8 cellular contexts compared by ENCODE assay signal in genomic region chr16:30096105-30096861, GRCh38. TPM values are rescaled to one million over a fixed set of nuclear protein-coding genes. Genes with fewer than 3 reads are reported as not detected.
A peak's percentile ranks its signal among the peaks of the same experiment; 100 is the strongest.
DNase-seq lines count a peak whose midpoint lies in the region; ATAC-seq and TF ChIP-seq lines count a peak whose summit lies in the region.

YPEL3 (minus strand) TSS chr16:30096213; CDS start chr16:30095482, 731 bp downstream.

- H3K4me3 ChIP-seq in HEK293 (ENCODE audit: low read depth, low read length) (peak within 1 kb of the TSS; percentile 58), WERI-Rb-1 (ENCODE audit: low read depth, low read length) (peak within 1 kb of the TSS; percentile 54), iPS-11a (ENCODE audit: low read depth, low read length) (peak within 1 kb of the TSS; percentile 49), gastrocnemius medialis (peak within 1 kb of the TSS; percentile 74 to 87 (median 82))

- H3K27me3 ChIP-seq in WERI-Rb-1 (ENCODE audit: insufficient read depth, low read depth, severe bottlenecking): no peaks in the 10 kb centered on the region
- no peaks in the 10 kb centered on the region for H3K27me3 ChIP-seq in gastrocnemius medialis

- ATAC-seq in gastrocnemius medialis: peak; percentile 72 to 74
- ATAC-seq in GM21786 (IDR thresholded peaks at IDR 0.05; ENCODE audit: unreplicated experiment): no peak

- peak within 1 kb of the TSS; percentile 11; the same call in 1 of the 2 replicates for H3K27ac ChIP-seq in HEK293 (ENCODE audit: extremely low read depth, low read depth, low read length)
- H3K27ac ChIP-seq in WERI-Rb-1: peak within 1 kb of the TSS; percentile 86
- H3K27ac ChIP-seq in gastrocnemius medialis: peak within 1 kb of the TSS; percentile 89 to 99 (median 96)

- DNase-seq in DMS53 treated with DMSO at 0.1 percent for 48 hours (lab: John Stamatoyannopoulos, UW; ENCODE audit: unreplicated experiment) (peak; percentile 56), NCI-H2029 treated with DMSO at 0.1 percent for 48 hours (lab: John Stamatoyannopoulos, UW) (peak; percentile 36), WERI-Rb-1 (peak; percentile 89), brain pericyte (ENCODE audit: low read depth, low spot score) (peak; percentile 61), gastrocnemius medialis (peak; percentile 91 to 94)

- in situ Hi-C loops in gastrocnemius medialis (cut with MboI; ENCODE audit: low sequenced_read_pairs in 4 of 4): loop anchor here in 1 of 4 donors (25.0 kb wide), 1 partner anchor 266 kb away; the partner anchor contains the start of genes CD2BP2, MYL11 and TBC1D10B

- H3K4me1 ChIP-seq in HEK293 (ENCODE audit: control insufficient read depth, insufficient read depth, low read length) (no peaks in the 10 kb centered on the region), gastrocnemius medialis (peaks cover 31 to 37% of the 10 kb centered on the region in 2 donors)

- no peak for TF ChIP-seq CTCF in HEK293 (tag by site-specific recombination; IDR thresholded peaks at IDR 0.05)
- no peak for TF ChIP-seq CTCF in WERI-Rb-1 (IDR thresholded peaks at IDR 0.05; ENCODE audit: low read depth, low read length)
- TF ChIP-seq CTCF in gastrocnemius medialis (IDR thresholded peaks at IDR 0.05 in 4 of 5, conservative IDR thresholded peaks at IDR 0.05 in 1 of 5): no peak

- H3K9me3 ChIP-seq in HEK293 (ENCODE audit: control insufficient read depth, insufficient read depth, low read depth, low read length): no peaks in the 10 kb centered on the region
- peaks cover 18% of the 10 kb centered on the region for H3K9me3 ChIP-seq in WERI-Rb-1 (ENCODE audit: severe bottlenecking)
- no peaks in the 10 kb centered on the region for H3K9me3 ChIP-seq in gastrocnemius medialis

- TF ChIP-seq POLR2A in gastrocnemius medialis (IDR thresholded peaks at IDR 0.05): peak; percentile 74 to 92

- CTCF ChIA-PET in HEK293 (lab: Yijun Ruan, JAX): interaction anchor here (0.5 to 1.0 kb wide), 3 partner anchors 16 to 250 kb away, joined by 3 read pairs; no protein-coding TSS in a partner anchor

- H3K36me3 ChIP-seq in HEK293 (ENCODE audit: control insufficient read depth in 2 of 2, insufficient read depth in 1 of 2, low read length in 2 of 2): peaks cover 0 to 15% of the 10 kb centered on the region in 2 experiments; a peak in 1 of 3 replicates
- H3K36me3 ChIP-seq in WERI-Rb-1: peaks cover 22% of the 10 kb centered on the region
- H3K36me3 ChIP-seq in gastrocnemius medialis: peaks cover 0 to 22% of the 10 kb centered on the region in 2 donors

- POLR2A ChIA-PET in HEK293 (lab: Yijun Ruan, JAX): interaction anchor here (1.0 to 1.3 kb wide), 4 partner anchors 31 to 322 kb away, joined by 3 to 4 read pairs (median 3); partner anchors contain the start of genes ALDOA, ZNF48 and ZNF771

- intact Hi-C loops in gastrocnemius medialis (cut with DNase I; ENCODE audit: low total_unique reads): loop anchor here (1.0 to 10.0 kb wide), 3 partner anchors 27 to 279 kb away; partner anchors contain the start of genes ALDOA, MAPK3, MYL11 and TBC1D10B

TF ChIP-seq in HEK293, 187 proteins besides CTCF, POLR2A, EP300 and RAD21 (continues in another document):
- TF ChIP-seq PATZ1 (tag by site-specific recombination; IDR thresholded peaks at IDR 0.05) (peak; percentile 88), ZNF280D (tag by site-specific recombination; IDR thresholded peaks at IDR 0.05) (no peak), ZNF184 (tag by site-specific recombination; IDR thresholded peaks at IDR 0.05) (0 out of 2 replicates have a peak, but pooled peaks have one; percentile 10), ZNF639 (tag by site-specific recombination; IDR thresholded peaks at IDR 0.05) (no peak), ZNF24 (tag by site-specific recombination; IDR thresholded peaks at IDR 0.05) (peak; percentile 58; the same call in 1 of the 2 replicates), GLI4 (tag by site-specific recombination; IDR thresholded peaks at IDR 0.05) (no peak), IKZF3 (tag by site-specific recombination; IDR thresholded peaks at IDR 0.05) (peak; percentile 81), INSM2 (tag by site-specific recombination; IDR thresholded peaks at IDR 0.05) (no peak; the same call in none of the 2 replicates), SETDB1 (IDR thresholded peaks at IDR 0.05; ENCODE audit: insufficient read length, low read length) (no peak), ZNF513 (tag by site-specific recombination; IDR thresholded peaks at IDR 0.05) (0 out of 2 replicates have a peak, but pooled peaks have one; percentile 20), ZBTB20 (tag by site-specific recombination; IDR thresholded peaks at IDR 0.05) (peak; percentile 45; the same call in 1 of the 2 replicates), PRDM1 (tag by site-specific recombination; IDR thresholded peaks at IDR 0.05) (no peak), ZNF571 (tag by site-specific recombination; IDR thresholded peaks at IDR 0.05) (no peak), ZNF23 (tag by site-specific recombination; IDR thresholded peaks at IDR 0.05; ENCODE audit: borderline replicate concordance) (no peak), ZNF366 (tag by site-specific recombination; conservative IDR thresholded peaks at IDR 0.05) (no peak)

RNA-seq across cellular contexts. Expression of gene YPEL3, which starts in this region (rescaled TPM):
- total RNA-seq in gastrocnemius medialis: 100 to 1,000 TPM in 3 of 4 donors, 10 to 100 TPM in 1; 97.2 to 197 (median 154) TPM

Comparison
In these comparisons a context has a peak if more than half of its experiments do, and no peak if none do; other contexts are left out.
1. DNase-seq: peak in every context shown above with its lines; median percentile 92 in gastrocnemius medialis; 89 in WERI-Rb-1; 61 in brain pericyte; 56 in DMS53 treated with DMSO at 0.1 percent for 48 hours; 36 in NCI-H2029 treated with DMSO at 0.1 percent for 48 hours.
2. H3K27ac ChIP-seq: peak in every context shown above with its lines; median percentile 96 in gastrocnemius medialis; 86 in WERI-Rb-1; 11 in HEK293.